ENCODE assay signal across 27 cellular contexts in the genomic region with DNA sequence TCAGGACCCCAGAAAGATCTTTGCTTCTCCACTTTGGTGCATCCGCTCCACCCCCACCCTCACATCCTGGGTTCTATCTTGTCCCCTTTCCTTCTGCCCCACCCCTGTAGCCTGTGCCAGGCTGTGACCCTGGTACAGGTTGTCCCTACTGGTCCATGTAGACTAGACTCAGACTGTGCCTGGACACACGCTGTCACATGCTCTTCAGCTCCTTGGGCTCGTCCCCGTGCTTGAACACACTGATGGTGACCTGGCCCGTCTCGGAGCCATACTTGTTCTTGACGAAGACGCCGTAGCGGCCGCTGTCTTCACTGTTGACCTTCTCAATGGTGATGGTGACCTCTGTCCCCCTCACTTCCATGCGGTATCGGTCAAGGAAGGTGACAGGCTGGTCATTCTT. TPM values are rescaled to one million over a fixed set of nuclear protein-coding genes. Genes with fewer than 3 reads are reported as not detected.
"Had no signal": no experiment of that assay in that cellular context is flagged by ENCODE, and none has a peak within 500 bp of the region (broad histone marks: within the 10 kb centered on the region; RNA-seq: fewer than 3 reads in every experiment).

No MANE protein-coding gene starts in this region.

- H3K27me3 Mint-ChIP-seq: activated CD4-positive, alpha-beta T cell treated with anti-CD3 and anti-CD28 coated beads, Interleukin-2, amount 10 ng/mL, durations not matched to agents 24 days and 14 days; activated naive CD8-positive, alpha-beta T cell; activated T-cell treated with anti-CD3 and anti-CD28 coated beads, Interleukin-2, amount 50 U/mL, for 24 hours had no signal

- H3K27me3 ChIP-seq: body of pancreas, breast epithelium, MG63, SJSA1 had no signal

- ATAC-seq: activated CD8-positive, alpha-beta T cell treated with anti-CD3 and anti-CD28 coated beads, Interleukin-2, amount 10 ng/mL, durations not matched to agents 7 days and 5 days; body of pancreas; Panc1 had no signal

- H3K9me3 ChIP-seq: body of pancreas had no signal

- H3K4me3 ChIP-seq: body of pancreas, breast epithelium, MG63, SJSA1 had no signal

- H3K9me3 Mint-ChIP-seq: activated CD4-positive, alpha-beta T cell treated with anti-CD3 and anti-CD28 coated beads, Interleukin-2, amount 10 ng/mL, durations not matched to agents 24 days and 14 days had no signal

- H3K27ac Mint-ChIP-seq: activated CD4-positive, alpha-beta T cell treated with anti-CD3 and anti-CD28 coated beads, Interleukin-2, amount 10 ng/mL, durations not matched to agents 24 days and 14 days; activated CD8-positive, alpha-beta T cell treated with anti-CD3 and anti-CD28 coated beads, Interleukin-2, amount 10 ng/mL, durations not matched to agents 7 days and 5 days; activated naive CD8-positive, alpha-beta T cell; activated T-cell treated with anti-CD3 and anti-CD28 coated beads, Interleukin-2, amount 50 U/mL, for 24 hours; activated T-helper 2 cell treated with anti-CD3 and anti-CD28 coated beads, Interferon-gamma antibody, Interleukin-2, Interleukin-4, amounts not matched to agents 10 μg/mL and 5 μg/mL and 100 μg/mL, durations not matched to agents 14 hours and 24 hours and 36 hours; T-helper 1 cell treated with Interleukin-12 subunit alpha and Interleukin-12 subunit beta and Interleukin-4 antibody, amounts not matched to agents 30 μg/mL and 1 μg/mL, for 36 hours; T-helper 2 cell treated with Interferon-gamma antibody and Interleukin-4, amounts not matched to agents 5 μg/mL and 100 μg/mL, for 36 hours had no signal

- DNase-seq: activated CD4-positive, alpha-beta T cell treated with anti-CD3 and anti-CD28 coated beads, Interleukin-2, amount 10 ng/mL, durations not matched to agents 24 days and 14 days; activated CD4-positive, alpha-beta T cell treated with anti-CD3 and anti-CD28 coated beads, Interleukin-2, amount 50 U/mL, for 48 hours; activated CD8-positive, alpha-beta T cell treated with anti-CD3 and anti-CD28 coated beads, Interleukin-2, amount 10 ng/mL, durations not matched to agents 7 days and 5 days; activated gamma-delta T cell; activated naive CD4-positive, alpha-beta T cell treated with Interleukin-2 at 50 U/mL for 16 hours; activated T-cell treated with anti-CD3 and anti-CD28 coated beads, Interleukin-2, amount 50 U/mL, for 24 hours; amygdala; body of pancreas; Kasumi-1; KG1; MG63; NCI-H1048; NCI-H1105 treated with DMSO at 0.1 percent for 48 hours; NCI-H1436 treated with DMSO at 0.1 percent for 48 hours; NCI-H1694 treated with DMSO at 0.1 percent for 48 hours; NCI-H2029; NCI-H345; NCI-H524 treated with DMSO at 0.1 percent for 48 hours; SHP77 treated with DMSO at 0.1 percent for 48 hours; SK-N-SH had no signal

- H3K36me3 ChIP-seq: breast epithelium, MG63, SJSA1 had no signal

- H3K4me3 Mint-ChIP-seq: activated CD4-positive, alpha-beta T cell treated with anti-CD3 and anti-CD28 coated beads, Interleukin-2, amount 10 ng/mL, durations not matched to agents 24 days and 14 days; activated CD8-positive, alpha-beta T cell treated with anti-CD3 and anti-CD28 coated beads, Interleukin-2, amount 10 ng/mL, durations not matched to agents 7 days and 5 days; activated naive CD8-positive, alpha-beta T cell; activated T-cell treated with anti-CD3 and anti-CD28 coated beads, Interleukin-2, amount 50 U/mL, for 24 hours; T-helper 1 cell treated with Interleukin-12 subunit alpha and Interleukin-12 subunit beta and Interleukin-4 antibody, amounts not matched to agents 30 μg/mL and 1 μg/mL, for 36 hours; T-helper 2 cell treated with Interferon-gamma antibody and Interleukin-4, amounts not matched to agents 5 μg/mL and 100 μg/mL, for 36 hours had no signal

- H3K27ac ChIP-seq: body of pancreas, breast epithelium, SJSA1 had no signal

- H3K36me3 Mint-ChIP-seq: activated naive CD8-positive, alpha-beta T cell had no signal

- H3K4me2 ChIP-seq: SK-N-SH had no signal

- H3K9ac ChIP-seq: SK-N-SH had no signal

- H3K4me1 Mint-ChIP-seq: activated CD4-positive, alpha-beta T cell treated with anti-CD3 and anti-CD28 coated beads, Interleukin-2, amount 10 ng/mL, durations not matched to agents 24 days and 14 days had no signal

- H3K4me1 ChIP-seq: body of pancreas, breast epithelium, SJSA1 had no signal

RNA-seq across cellular contexts. Expression of a gene that starts 54.8 kb away (rescaled TPM):
- total RNA-seq: activated CD4-positive, alpha-beta T cell treated with anti-CD3 and anti-CD28 coated beads, Interleukin-2, amount 10 ng/mL, durations not matched to agents 24 days and 14 days; activated CD8-positive, alpha-beta T cell treated with anti-CD3 and anti-CD28 coated beads, Interleukin-2, amount 10 ng/mL, durations not matched to agents 7 days and 5 days; activated T-helper 2 cell treated with anti-CD3 and anti-CD28 coated beads, Interferon-gamma antibody, Interleukin-2, Interleukin-4, amounts not matched to agents 10 μg/mL and 5 μg/mL and 100 μg/mL, durations not matched to agents 14 hours and 24 hours and 36 hours had no signal
